1 cellular context compared by ENCODE assay signal in genomic region chr19:15680923-15681322, GRCh38.
TF ChIP-seq lines count a peak whose summit lies in the region.

No MANE protein-coding gene starts in this region.

TF ChIP-seq in HepG2, 621 proteins besides CTCF, POLR2A, EP300 and RAD21 (continued from another document and continues in another):
- TF ChIP-seq ZSCAN5A (CRISPR knock-in tag; IDR thresholded peaks at IDR 0.05; ENCODE audit: borderline replicate concordance) (no peak), SP2 (CRISPR knock-in tag; IDR thresholded peaks at IDR 0.05) (no peak), ZC3H13 (CRISPR knock-in tag; IDR thresholded peaks at IDR 0.05) (no peak), ZNF770 (CRISPR knock-in tag; IDR thresholded peaks at IDR 0.05) (peak; percentile 61), TEAD2 (CRISPR knock-in tag; IDR thresholded peaks at IDR 0.05) (no peak), HES4 (CRISPR knock-in tag; IDR thresholded peaks at IDR 0.05; ENCODE audit: borderline replicate concordance) (no peak), MAFK (conservative IDR thresholded peaks at IDR 0.05 in 1 of 2, IDR thresholded peaks at IDR 0.05 in 1 of 2; ENCODE audit: low read length in 2 of 2) (no peak), CREM (IDR thresholded peaks at IDR 0.05) (peak; percentile 68), CREM (CRISPR knock-in tag; IDR thresholded peaks at IDR 0.05) (no peak), ARID4A (CRISPR knock-in tag; IDR thresholded peaks at IDR 0.05; ENCODE audit: borderline replicate concordance) (peak; percentile 50; the same call in 1 of the 2 replicates), DMAP1 (CRISPR knock-in tag; IDR thresholded peaks at IDR 0.05) (no peak), ZNF232 (CRISPR knock-in tag; IDR thresholded peaks at IDR 0.05; ENCODE audit: borderline replicate concordance) (no peak), ETS1 (CRISPR knock-in tag; IDR thresholded peaks at IDR 0.05) (no peak), KDM5A (IDR thresholded peaks at IDR 0.05; ENCODE audit: borderline replicate concordance, low read length) (no peak), ARNT2 (CRISPR knock-in tag; IDR thresholded peaks at IDR 0.05; ENCODE audit: low read depth) (no peak), HIVEP1 (CRISPR knock-in tag; IDR thresholded peaks at IDR 0.05) (no peak), KLF12 (CRISPR knock-in tag; IDR thresholded peaks at IDR 0.05; ENCODE audit: borderline replicate concordance) (no peak), ZNF180 (CRISPR knock-in tag; IDR thresholded peaks at IDR 0.05; ENCODE audit: borderline replicate concordance, low read depth) (no peak), USF2 (IDR thresholded peaks at IDR 0.05; ENCODE audit: low read depth, low read length) (no peak), USF2 (CRISPR knock-in tag; IDR thresholded peaks at IDR 0.05; ENCODE audit: borderline replicate concordance) (peak; percentile 17; the same call in 1 of the 2 replicates), ZNF17 (CRISPR knock-in tag; IDR thresholded peaks at IDR 0.05) (no peak), RXRB (CRISPR knock-in tag; IDR thresholded peaks at IDR 0.05; ENCODE audit: borderline replicate concordance) (peak; percentile 62; the same call in 1 of the 2 replicates), SOX5 (CRISPR knock-in tag; IDR thresholded peaks at IDR 0.05; ENCODE audit: borderline replicate concordance) (peak; percentile 72), HNRNPUL1 (IDR thresholded peaks at IDR 0.05; ENCODE audit: low read depth, low read length) (no peak), UBTF (CRISPR knock-in tag; IDR thresholded peaks at IDR 0.05) (0 out of 2 replicates have a peak, but pooled peaks have one; percentile 28), MED8 (CRISPR knock-in tag; IDR thresholded peaks at IDR 0.05; ENCODE audit: insufficient replicate concordance) (no peak), PHF8 (CRISPR knock-in tag; IDR thresholded peaks at IDR 0.05) (no peak), ATF1 (CRISPR knock-in tag; IDR thresholded peaks at IDR 0.05) (0 out of 2 replicates have a peak, but pooled peaks have one; percentile 41), FOXP4 (CRISPR knock-in tag; IDR thresholded peaks at IDR 0.05) (0 out of 2 replicates have a peak, but pooled peaks have one; percentile 23), ATF3 (CRISPR knock-in tag; IDR thresholded peaks at IDR 0.05) (peak; percentile 87), ZNF329 (CRISPR knock-in tag; IDR thresholded peaks at IDR 0.05; ENCODE audit: low read depth) (no peak), CC2D1A (CRISPR knock-in tag; IDR thresholded peaks at IDR 0.05) (no peak), EED (CRISPR knock-in tag; IDR thresholded peaks at IDR 0.05) (no peak), SIX1 (CRISPR knock-in tag; IDR thresholded peaks at IDR 0.05; ENCODE audit: borderline replicate concordance) (no peak), NCOR1 (IDR thresholded peaks at IDR 0.05; ENCODE audit: borderline replicate concordance, low read length) (peak; percentile 98), FOXJ3 (CRISPR knock-in tag; IDR thresholded peaks at IDR 0.05; ENCODE audit: borderline replicate concordance) (peak; percentile 69; the same call in 1 of the 2 replicates), ATAD3A (CRISPR knock-in tag; IDR thresholded peaks at IDR 0.05) (no peak), ZNF703 (CRISPR knock-in tag; IDR thresholded peaks at IDR 0.05; ENCODE audit: borderline replicate concordance) (no peak), HCFC1 (IDR thresholded peaks at IDR 0.05; ENCODE audit: low read depth, low read length) (no peak), NR2F1 (CRISPR knock-in tag; IDR thresholded peaks at IDR 0.05) (0 out of 4 replicates have a peak, but pooled peaks of 1 of the 2 experiments have one; percentile 50), NR0B2 (CRISPR knock-in tag; IDR thresholded peaks at IDR 0.05) (no peak), SKIL (CRISPR knock-in tag; IDR thresholded peaks at IDR 0.05; ENCODE audit: borderline replicate concordance) (peak; percentile 33; the same call in 1 of the 2 replicates)
